ENCODE assay signal across 13 cellular contexts in the genomic region with DNA sequence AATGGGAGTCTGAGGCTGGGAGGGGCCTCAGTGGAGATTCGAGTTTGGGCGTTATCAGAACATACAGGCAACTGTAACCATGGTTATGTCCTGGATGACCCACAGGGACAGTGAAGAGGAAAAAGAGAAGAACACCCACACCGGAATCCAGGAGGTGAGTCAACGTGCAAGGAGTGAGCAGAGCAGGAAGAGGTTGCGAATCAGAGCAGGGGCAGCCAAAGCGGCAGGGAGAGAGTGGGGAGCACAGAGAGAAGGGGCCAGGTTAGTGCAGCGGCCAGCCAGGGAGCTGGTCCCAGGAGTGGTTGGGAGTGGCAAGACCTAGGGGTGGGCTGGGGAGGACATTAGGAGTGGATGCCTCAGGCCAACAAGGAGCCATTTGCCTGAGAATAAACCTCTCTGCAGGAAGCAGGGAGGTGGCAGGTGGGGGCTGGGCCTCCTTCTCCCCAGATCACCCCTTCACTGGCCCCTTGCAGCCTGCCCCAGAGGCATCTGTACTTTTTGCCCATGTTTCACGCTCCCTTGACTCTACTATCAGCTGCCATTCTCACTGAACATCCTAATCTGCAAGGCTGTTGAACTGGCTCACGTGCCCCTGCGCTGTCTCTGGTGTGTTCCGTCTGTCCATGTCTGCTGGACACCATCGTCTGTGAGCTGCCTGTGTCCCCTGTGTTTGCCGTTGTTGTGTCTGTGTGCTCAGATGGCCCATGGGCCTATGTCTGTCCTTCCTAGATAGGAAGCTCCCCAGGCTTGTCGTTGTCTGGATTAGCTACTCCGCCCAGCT. TPM values are rescaled to one million over a fixed set of nuclear protein-coding genes. Genes with fewer than 3 reads are reported as not detected.
DNase-seq lines count a peak whose midpoint lies in the region; ATAC-seq and TF ChIP-seq lines count a peak whose summit lies in the region.
"Had no signal": no experiment of that assay in that cellular context is flagged by ENCODE, and none has a peak within 500 bp of the region (broad histone marks: within the 10 kb centered on the region; RNA-seq: fewer than 3 reads in every experiment).

No MANE protein-coding gene starts in this region.

- ATAC-seq in HG02885 (IDR thresholded peaks at IDR 0.05; ENCODE audit: poor library complexity, unreplicated experiment), result no peak
- ATAC-seq: upper lobe of right lung had no signal

- no peak overlapping the region for H3K27ac Mint-ChIP-seq in activated CD4-positive, alpha-beta memory T cell treated with anti-CD3 and anti-CD28 coated beads for 36 hours
- H3K27ac Mint-ChIP-seq in activated CD4-positive, alpha-beta memory T cell treated with anti-CD3 and anti-CD28 coated beads, Interleukin-2, amount 10 ng/mL, durations not matched to agents 7 days and 5 days, result no peak overlapping the region
- H3K27ac Mint-ChIP-seq in type B pancreatic cell, result peak overlapping the region; percentile 88
- H3K27ac Mint-ChIP-seq: nephron had no signal

- intact Hi-C loops in activated CD4-positive, alpha-beta memory T cell treated with anti-CD3 and anti-CD28 coated beads for 36 hours (cut with micrococcal nuclease), result no loop called here

- H3K27me3 Mint-ChIP-seq in activated CD4-positive, alpha-beta memory T cell treated with anti-CD3 and anti-CD28 coated beads for 36 hours, result no peaks in the 10 kb centered on the region
- H3K27me3 Mint-ChIP-seq in activated CD4-positive, alpha-beta memory T cell treated with anti-CD3 and anti-CD28 coated beads, Interleukin-2, amount 10 ng/mL, durations not matched to agents 7 days and 5 days, result peaks cover 2% of the 10 kb centered on the region
- H3K27me3 Mint-ChIP-seq in type B pancreatic cell, result no peaks in the 10 kb centered on the region

- CTCF ChIA-PET in activated CD4-positive, alpha-beta memory T cell treated with anti-CD3 and anti-CD28 coated beads for 36 hours (lab: Charles Lee), result interaction anchor here (1.0 kb wide), 1 partner anchor 48 kb away, joined by 3 read pairs; no protein-coding TSS in a partner anchor
- CTCF ChIA-PET in activated CD4-positive, alpha-beta memory T cell treated with anti-CD3 and anti-CD28 coated beads, Interleukin-2, amount 10 ng/mL, durations not matched to agents 7 days and 5 days (lab: Charles Lee), result no interaction called here

- POLR2A ChIA-PET in activated CD4-positive, alpha-beta memory T cell treated with anti-CD3 and anti-CD28 coated beads for 36 hours (lab: Charles Lee), result interaction anchor here (0.6 kb wide), 1 partner anchor 853 kb away, joined by 3 read pairs; a partner anchor contains a TSS
- POLR2A ChIA-PET in activated CD4-positive, alpha-beta memory T cell treated with anti-CD3 and anti-CD28 coated beads, Interleukin-2, amount 10 ng/mL, durations not matched to agents 7 days and 5 days (lab: Charles Lee), result no interaction called here

- H3K4me1 Mint-ChIP-seq in activated CD4-positive, alpha-beta memory T cell treated with anti-CD3 and anti-CD28 coated beads for 36 hours (ENCODE audit: low read depth), result peaks cover 12% of the 10 kb centered on the region
- peaks cover 22% of the 10 kb centered on the region for H3K4me1 Mint-ChIP-seq in activated CD4-positive, alpha-beta memory T cell treated with anti-CD3 and anti-CD28 coated beads, Interleukin-2, amount 10 ng/mL, durations not matched to agents 7 days and 5 days
- peaks cover 20% of the 10 kb centered on the region for H3K4me1 Mint-ChIP-seq in type B pancreatic cell (ENCODE audit: unreplicated experiment)

- no peaks in the 10 kb centered on the region for H3K9me3 Mint-ChIP-seq in activated CD4-positive, alpha-beta memory T cell treated with anti-CD3 and anti-CD28 coated beads for 36 hours
- H3K9me3 Mint-ChIP-seq in activated CD4-positive, alpha-beta memory T cell treated with anti-CD3 and anti-CD28 coated beads, Interleukin-2, amount 10 ng/mL, durations not matched to agents 7 days and 5 days, result no peaks in the 10 kb centered on the region
- H3K9me3 Mint-ChIP-seq in type B pancreatic cell, result no peaks in the 10 kb centered on the region
- H3K9me3 Mint-ChIP-seq: nephron had no signal

- DNase-seq in activated CD4-positive, alpha-beta memory T cell treated with anti-CD3 and anti-CD28 coated beads for 36 hours, result peak; percentile 26
- DNase-seq in activated CD4-positive, alpha-beta memory T cell treated with anti-CD3 and anti-CD28 coated beads, Interleukin-2, amount 10 ng/mL, durations not matched to agents 7 days and 5 days, result no peak
- peak; percentile 43 for DNase-seq in SKM-1 treated with dmso at 0.1 percent for 144 hours (lab: John Stamatoyannopoulos, UW; ENCODE audit: unreplicated experiment)
- peak; percentile 12 for DNase-seq in fibroblast of peridontal ligament (ENCODE audit: extremely low read depth)
- DNase-seq in type B pancreatic cell (ENCODE audit: extremely low spot score, unreplicated experiment), result no peak
- DNase-seq in activated CD8-positive, alpha-beta memory T cell treated with anti-CD3 and anti-CD28 coated beads for 24 hours, result no peak
- no peak for DNase-seq in epidermal melanocyte (ENCODE audit: insufficient read length, low spot score)
- DNase-seq: activated CD4-positive, CD25-positive, alpha-beta regulatory T cell; NCI-H69; upper lobe of right lung had no signal

- TF ChIP-seq CTCF in type B pancreatic cell (conservative IDR thresholded peaks at IDR 0.05), result no peak

- H3K4me3 Mint-ChIP-seq in activated CD4-positive, alpha-beta memory T cell treated with anti-CD3 and anti-CD28 coated beads for 36 hours, result no peak overlapping the region
- no peak overlapping the region for H3K4me3 Mint-ChIP-seq in activated CD4-positive, alpha-beta memory T cell treated with anti-CD3 and anti-CD28 coated beads, Interleukin-2, amount 10 ng/mL, durations not matched to agents 7 days and 5 days
- peak overlapping the region; percentile 80 for H3K4me3 Mint-ChIP-seq in type B pancreatic cell
- H3K4me3 Mint-ChIP-seq: nephron had no signal

- H3K36me3 Mint-ChIP-seq in activated CD4-positive, alpha-beta memory T cell treated with anti-CD3 and anti-CD28 coated beads for 36 hours, result no peaks in the 10 kb centered on the region
- H3K36me3 Mint-ChIP-seq in activated CD4-positive, alpha-beta memory T cell treated with anti-CD3 and anti-CD28 coated beads, Interleukin-2, amount 10 ng/mL, durations not matched to agents 7 days and 5 days (ENCODE audit: low read depth), result no peaks in the 10 kb centered on the region
- H3K36me3 Mint-ChIP-seq in type B pancreatic cell, result no peaks in the 10 kb centered on the region

RNA-seq across cellular contexts. Expression of a gene that starts 5.1 kb away (rescaled TPM):
- total RNA-seq in activated CD4-positive, alpha-beta memory T cell treated with anti-CD3 and anti-CD28 coated beads for 36 hours, result not detected
- not detected for total RNA-seq in activated CD4-positive, alpha-beta memory T cell treated with anti-CD3 and anti-CD28 coated beads, Interleukin-2, amount 10 ng/mL, durations not matched to agents 7 days and 5 days
- 869 and 1,618 TPM in 2 replicates for total RNA-seq in type B pancreatic cell (ENCODE audit: low replicate concordance)

RNA-seq across cellular contexts. Expression of a gene that starts 10.6 kb away (rescaled TPM):
- total RNA-seq in activated CD4-positive, alpha-beta memory T cell treated with anti-CD3 and anti-CD28 coated beads for 36 hours, result not detected
- not detected for total RNA-seq in activated CD4-positive, alpha-beta memory T cell treated with anti-CD3 and anti-CD28 coated beads, Interleukin-2, amount 10 ng/mL, durations not matched to agents 7 days and 5 days
- total RNA-seq in type B pancreatic cell (ENCODE audit: low replicate concordance), result 0.17 and 0.83 TPM in 2 replicates
- total RNA-seq: ascending aorta, upper lobe of right lung had no signal

RNA-seq across cellular contexts. Expression of a gene that starts 18.4 kb away (rescaled TPM):
- total RNA-seq in activated CD4-positive, alpha-beta memory T cell treated with anti-CD3 and anti-CD28 coated beads for 36 hours, result not detected
- total RNA-seq in activated CD4-positive, alpha-beta memory T cell treated with anti-CD3 and anti-CD28 coated beads, Interleukin-2, amount 10 ng/mL, durations not matched to agents 7 days and 5 days, result not detected
- total RNA-seq in type B pancreatic cell (ENCODE audit: low replicate concordance), result 208 and 840 TPM in 2 replicates

RNA-seq across cellular contexts. Expression of a gene that starts 19.4 kb away (rescaled TPM):
- not detected for total RNA-seq in activated CD4-positive, alpha-beta memory T cell treated with anti-CD3 and anti-CD28 coated beads for 36 hours
- total RNA-seq in activated CD4-positive, alpha-beta memory T cell treated with anti-CD3 and anti-CD28 coated beads, Interleukin-2, amount 10 ng/mL, durations not matched to agents 7 days and 5 days, result not detected
- not detected in 2 replicates for total RNA-seq in type B pancreatic cell (ENCODE audit: low replicate concordance)
- total RNA-seq: ascending aorta, upper lobe of right lung had no signal

RNA-seq across cellular contexts. Expression of a gene that starts 27.8 kb away (rescaled TPM):
- not detected for total RNA-seq in activated CD4-positive, alpha-beta memory T cell treated with anti-CD3 and anti-CD28 coated beads for 36 hours
- total RNA-seq in activated CD4-positive, alpha-beta memory T cell treated with anti-CD3 and anti-CD28 coated beads, Interleukin-2, amount 10 ng/mL, durations not matched to agents 7 days and 5 days, result not detected
- 750 and 2,036 TPM in 2 replicates for total RNA-seq in type B pancreatic cell (ENCODE audit: low replicate concordance)

Comparison
In these comparisons a context has a peak if more than half of its experiments do, and no peak if none do; other contexts are left out.
1. DNase-seq: peak in activated CD4-positive, alpha-beta memory T cell treated with anti-CD3 and anti-CD28 coated beads for 36 hours (single experiment), SKM-1 treated with dmso at 0.1 percent for 144 hours (single experiment) and fibroblast of peridontal ligament (single experiment); none in activated CD4-positive, alpha-beta memory T cell treated with anti-CD3 and anti-CD28 coated beads, Interleukin-2, amount 10 ng/mL, durations not matched to agents 7 days and 5 days (single experiment), type B pancreatic cell (single experiment), activated CD8-positive, alpha-beta memory T cell treated with anti-CD3 and anti-CD28 coated beads for 24 hours (single experiment) and epidermal melanocyte (single experiment).
2. RNA of a gene that starts 5.1 kb away (total RNA-seq): 869 to 1,618 TPM in type B pancreatic cell; not detected in activated CD4-positive, alpha-beta memory T cell treated with anti-CD3 and anti-CD28 coated beads for 36 hours and not detected in activated CD4-positive, alpha-beta memory T cell treated with anti-CD3 and anti-CD28 coated beads, Interleukin-2, amount 10 ng/mL, durations not matched to agents 7 days and 5 days; every median in the first group is over 100 times any median in the second.
3. RNA of a gene that starts 18.4 kb away (total RNA-seq): 208 to 840 TPM in type B pancreatic cell; not detected in activated CD4-positive, alpha-beta memory T cell treated with anti-CD3 and anti-CD28 coated beads for 36 hours and not detected in activated CD4-positive, alpha-beta memory T cell treated with anti-CD3 and anti-CD28 coated beads, Interleukin-2, amount 10 ng/mL, durations not matched to agents 7 days and 5 days; every median in the first group is over 100 times any median in the second.